8 cellular contexts compared by ENCODE assay signal in genomic region chr14:99604766-99605298, GRCh38. TPM values are rescaled to one million over a fixed set of nuclear protein-coding genes. Genes with fewer than 3 reads are reported as not detected.
A peak's percentile ranks its signal among the peaks of the same experiment; 100 is the strongest.
DNase-seq lines count a peak whose midpoint lies in the region; ATAC-seq and TF ChIP-seq lines count a peak whose summit lies in the region.

No MANE protein-coding gene starts in this region.

- no peaks in the 10 kb centered on the region for H3K36me3 ChIP-seq in HUES6 (ENCODE audit: control insufficient read depth, insufficient read depth, low read length)
- no peaks in the 10 kb centered on the region for H3K36me3 ChIP-seq in gastroesophageal sphincter
- no peaks in the 10 kb centered on the region for H3K36me3 ChIP-seq in parathyroid adenoma (ENCODE audit: control insufficient read depth, insufficient read depth, low read length)

- H3K4me1 Mint-ChIP-seq in CD4-positive, alpha-beta T cell (ENCODE audit: low read depth) = peaks cover 51% of the 10 kb centered on the region
- H3K4me1 Mint-ChIP-seq in activated CD8-positive, alpha-beta T cell treated with anti-CD3 and anti-CD28 coated beads, Interleukin-2, amount 10 ng/mL, durations not matched to agents 7 days and 5 days (ENCODE audit: low read depth) = peaks cover 19% of the 10 kb centered on the region

- H3K36me3 Mint-ChIP-seq in CD4-positive, alpha-beta T cell (ENCODE audit: low read depth) = no peaks in the 10 kb centered on the region
- H3K36me3 Mint-ChIP-seq in activated CD8-positive, alpha-beta T cell treated with anti-CD3 and anti-CD28 coated beads, Interleukin-2, amount 10 ng/mL, durations not matched to agents 7 days and 5 days (ENCODE audit: low read depth) = no peaks in the 10 kb centered on the region

- H2AFZ ChIP-seq in parathyroid adenoma = peak overlapping the region; percentile 96

- CTCF ChIA-PET in CD4-positive, alpha-beta T cell (lab: Charles Lee) = interaction anchor here (1.7 kb wide), 1 partner anchor 83 kb away, joined by 4 read pairs; no protein-coding TSS in a partner anchor
- CTCF ChIA-PET in activated CD8-positive, alpha-beta T cell treated with anti-CD3 and anti-CD28 coated beads, Interleukin-2, amount 10 ng/mL, durations not matched to agents 7 days and 5 days (lab: Charles Lee) = interaction anchor here (1.2 to 1.9 kb wide), 5 partner anchors 10 to 79 kb away, joined by 3 to 7 read pairs (median 5); partner anchors contain the start of gene CYP46A1

- no peak for TF ChIP-seq EP300 in gastroesophageal sphincter (IDR thresholded peaks at IDR 0.05)

- TF ChIP-seq POLR2A in gastroesophageal sphincter (IDR thresholded peaks at IDR 0.05) = peak in 1 of 2 donors; percentile 11

- H3K4me3 ChIP-seq in HUES6 (ENCODE audit: low read depth, low read length) (peak overlapping the region; percentile 87), gastroesophageal sphincter (peak overlapping the region; percentile 82 to 90), parathyroid adenoma (ENCODE audit: low read depth, low read length) (peak overlapping the region; percentile 75)

- 0% methylated on average over 1 to 2 of the region's 50 CpGs for WGBS in gastroesophageal sphincter (ENCODE audit: low coverage in 1 of 2), 2 donors

- H3K9ac ChIP-seq in HUES6 (ENCODE audit: low read length) = peak overlapping the region; percentile 78
- H3K9ac ChIP-seq in parathyroid adenoma = no peak overlapping the region

- no peaks in the 10 kb centered on the region for H3K27me3 ChIP-seq in CD4-positive, alpha-beta T cell (ENCODE audit: control insufficient read depth, insufficient read depth, low read length)
- H3K27me3 ChIP-seq in HUES6 (ENCODE audit: control insufficient read depth, insufficient read depth, low read length) (peaks cover 38% of the 10 kb centered on the region), gastroesophageal sphincter (no peaks in the 10 kb centered on the region), parathyroid adenoma (ENCODE audit: control insufficient read depth, insufficient read depth, low read length) (no peaks in the 10 kb centered on the region)

- ATAC-seq in CD4-positive, alpha-beta T cell (ENCODE audit: poor library complexity) = peak; percentile 20
- ATAC-seq in GM19438 (IDR thresholded peaks at IDR 0.05; ENCODE audit: low read depth, unreplicated experiment) = peak; percentile 26
- peak; percentile 40 for ATAC-seq in activated CD8-positive, alpha-beta T cell treated with anti-CD3 and anti-CD28 coated beads, Interleukin-2, amount 10 ng/mL, durations not matched to agents 7 days and 5 days
- peak; percentile 18 for ATAC-seq in gastroesophageal sphincter
- no peak for ATAC-seq in GM18868 (IDR thresholded peaks at IDR 0.05; ENCODE audit: unreplicated experiment)

- no peaks in the 10 kb centered on the region for H3K27me3 Mint-ChIP-seq in CD4-positive, alpha-beta T cell
- H3K27me3 Mint-ChIP-seq in activated CD8-positive, alpha-beta T cell treated with anti-CD3 and anti-CD28 coated beads, Interleukin-2, amount 10 ng/mL, durations not matched to agents 7 days and 5 days (ENCODE audit: low read depth) = peaks cover 8% of the 10 kb centered on the region

- H3K9me3 Mint-ChIP-seq in CD4-positive, alpha-beta T cell = no peaks in the 10 kb centered on the region
- no peaks in the 10 kb centered on the region for H3K9me3 Mint-ChIP-seq in activated CD8-positive, alpha-beta T cell treated with anti-CD3 and anti-CD28 coated beads, Interleukin-2, amount 10 ng/mL, durations not matched to agents 7 days and 5 days (ENCODE audit: insufficient read depth)

- peak overlapping the region; percentile 77 for H3K27ac ChIP-seq in CD4-positive, alpha-beta T cell (ENCODE audit: low read depth, low read length)
- H3K27ac ChIP-seq in HUES6 (ENCODE audit: low read depth, low read length) = peak overlapping the region; percentile 78; the same call in 1 of the 2 replicates
- peak overlapping the region; percentile 86 to 97 (median 92) for H3K27ac ChIP-seq in gastroesophageal sphincter
- peak overlapping the region; percentile 74 for H3K27ac ChIP-seq in parathyroid adenoma

- POLR2A ChIA-PET in CD4-positive, alpha-beta T cell (lab: Charles Lee) = interaction anchor here (0.9 to 4.1 kb wide), 9 partner anchors 11 to 636 kb away, joined by 3 to 66 read pairs (median 4); partner anchors contain the start of genes CCNK, CYP46A1, EVL and SETD3
- POLR2A ChIA-PET in activated CD8-positive, alpha-beta T cell treated with anti-CD3 and anti-CD28 coated beads, Interleukin-2, amount 10 ng/mL, durations not matched to agents 7 days and 5 days (lab: Charles Lee) = interaction anchor here (0.5 to 2.2 kb wide), 12 partner anchors 10 to 620 kb away, joined by 3 to 8 read pairs (median 4); partner anchors contain the start of genes CCNK, EVL and SETD3

- peak overlapping the region; percentile 88 for H3K4me3 Mint-ChIP-seq in CD4-positive, alpha-beta T cell
- peak overlapping the region; percentile 88 for H3K4me3 Mint-ChIP-seq in activated CD8-positive, alpha-beta T cell treated with anti-CD3 and anti-CD28 coated beads, Interleukin-2, amount 10 ng/mL, durations not matched to agents 7 days and 5 days

- peaks cover 28% of the 10 kb centered on the region for H3K79me2 ChIP-seq in parathyroid adenoma

- peaks cover 41% of the 10 kb centered on the region for H3K4me1 ChIP-seq in HUES6 (ENCODE audit: control insufficient read depth, insufficient read depth, low read length)
- peaks cover 0 to 55% (median 20%) of the 10 kb centered on the region in 3 donors for H3K4me1 ChIP-seq in gastroesophageal sphincter
- H3K4me1 ChIP-seq in parathyroid adenoma = peaks cover 27% of the 10 kb centered on the region

- peak overlapping the region; percentile 85 for H3K27ac Mint-ChIP-seq in CD4-positive, alpha-beta T cell
- peak overlapping the region; percentile 90 for H3K27ac Mint-ChIP-seq in activated CD8-positive, alpha-beta T cell treated with anti-CD3 and anti-CD28 coated beads, Interleukin-2, amount 10 ng/mL, durations not matched to agents 7 days and 5 days

- DNase-seq in CD4-positive, alpha-beta T cell = peak in 4 of 10 experiments; percentile 18 to 27 (median 23)
- DNase-seq in activated CD8-positive, alpha-beta T cell treated with anti-CD3 and anti-CD28 coated beads, Interleukin-2, amount 10 ng/mL, durations not matched to agents 7 days and 5 days = peak; percentile 39
- DNase-seq in NCI-H1694 (lab: John Stamatoyannopoulos, UW) = no peak

- peak overlapping the region; percentile 98 for H3K4me2 ChIP-seq in parathyroid adenoma (ENCODE audit: low read length)

- no peak for TF ChIP-seq CTCF in CD4-positive, alpha-beta T cell (IDR thresholded peaks at IDR 0.05)
- TF ChIP-seq CTCF in gastroesophageal sphincter (IDR thresholded peaks at IDR 0.05) (no peak), parathyroid adenoma (IDR thresholded peaks at IDR 0.05) (no peak)

- intact Hi-C loops in CD4-positive, alpha-beta T cell (cut with DNase I, micrococcal nuclease) = loop anchor here (2.0 to 10.0 kb wide), 6 partner anchors 78 to 770 kb away; partner anchors contain the start of genes CCNK (in 2 of the 2), SETD3 (in 2 of the 2), WDR25 (in 1 of the 2) and YY1 (in 1 of the 2)

- no peaks in the 10 kb centered on the region for H3K9me3 ChIP-seq in CD4-positive, alpha-beta T cell (ENCODE audit: control insufficient read depth, low read length)
- H3K9me3 ChIP-seq in HUES6 (ENCODE audit: control insufficient read depth, insufficient read depth, low read depth, low read length) (no peaks in the 10 kb centered on the region), gastroesophageal sphincter (no peaks in the 10 kb centered on the region), parathyroid adenoma (ENCODE audit: control insufficient read depth, low read length) (no peaks in the 10 kb centered on the region)

RNA-seq across cellular contexts. Expression of gene CCDC85C, which starts 0.8 kb away (rescaled TPM):
- total RNA-seq in CD4-positive, alpha-beta T cell = 1 to 10 TPM; 5.8 to 7.5 TPM
- total RNA-seq in activated CD8-positive, alpha-beta T cell treated with anti-CD3 and anti-CD28 coated beads, Interleukin-2, amount 10 ng/mL, durations not matched to agents 7 days and 5 days = 1 to 10 TPM; 7.5 to 8.9 TPM
- total RNA-seq in gastroesophageal sphincter = 10 to 100 TPM; 14.0 to 58.2 (median 25.0) TPM

RNA-seq across cellular contexts. Expression of gene HHIPL1, which starts 40.1 kb away (rescaled TPM):
- not detected for total RNA-seq in CD4-positive, alpha-beta T cell
- not detected for total RNA-seq in activated CD8-positive, alpha-beta T cell treated with anti-CD3 and anti-CD28 coated beads, Interleukin-2, amount 10 ng/mL, durations not matched to agents 7 days and 5 days
- total RNA-seq in gastroesophageal sphincter = 1 to 10 TPM; 2.7 to 9.6 (median 3.7) TPM
